In the genomic region with DNA sequence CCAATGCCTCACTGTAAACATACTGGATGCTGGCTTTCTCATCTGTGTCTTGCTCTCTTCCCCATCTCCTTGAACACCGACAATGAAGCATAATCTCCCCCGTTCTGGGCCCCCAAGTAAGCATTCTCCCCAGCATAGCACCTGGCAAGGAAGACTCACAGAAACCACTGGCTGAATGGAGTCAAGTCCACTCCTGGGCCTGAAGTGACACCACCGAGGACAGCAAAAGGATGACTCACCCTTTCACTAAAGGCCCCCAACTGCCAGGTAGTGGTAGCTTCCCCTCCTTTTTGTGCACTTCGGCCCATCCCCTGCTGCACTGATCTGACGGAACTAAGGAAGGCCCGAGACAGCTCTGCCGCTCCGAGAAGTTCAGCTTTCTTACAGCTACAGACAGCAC, we compare ENCODE assay signal across 14 cellular contexts. TPM values are rescaled to one million over a fixed set of nuclear protein-coding genes. Genes with fewer than 3 reads are reported as not detected.
DNase-seq lines count a peak whose midpoint lies in the region; ATAC-seq, FAIRE-seq and TF ChIP-seq lines count a peak whose summit lies in the region.
"Had no signal": no experiment of that assay in that cellular context is flagged by ENCODE, and none has a peak within 500 bp of the region (broad histone marks: within the 10 kb centered on the region; RNA-seq: fewer than 3 reads in every experiment).

No MANE protein-coding gene starts in this region.

- H3K27me3 ChIP-seq in CD4-positive, alpha-beta memory T cell (ENCODE audit: insufficient read depth, low read length), result no peaks in the 10 kb centered on the region
- H3K27me3 ChIP-seq in IMR-90 (ENCODE audit: control insufficient read depth, insufficient read depth, low read length), result no peaks in the 10 kb centered on the region
- H3K27me3 ChIP-seq: colonic mucosa, Peyer's patch had no signal

- H3K4me1 ChIP-seq in CD4-positive, alpha-beta memory T cell (ENCODE audit: insufficient read depth, low read length), result peaks cover 44% of the 10 kb centered on the region
- peaks cover 40% of the 10 kb centered on the region for H3K4me1 ChIP-seq in IMR-90 (ENCODE audit: control insufficient read depth, insufficient read depth, low read length)

- no peaks in the 10 kb centered on the region for H3K9me3 ChIP-seq in CD4-positive, alpha-beta memory T cell (ENCODE audit: control insufficient read depth in 1 of 2, low read length in 2 of 2)
- H3K9me3 ChIP-seq in IMR-90 (ENCODE audit: control insufficient read depth, insufficient read depth, low read length), result no peaks in the 10 kb centered on the region
- H3K9me3 ChIP-seq: colonic mucosa, Peyer's patch had no signal

- H3K4me3 Mint-ChIP-seq in CD4-positive, alpha-beta memory T cell, result peak overlapping the region in 1 of 8 donors; percentile 10
- H3K4me3 Mint-ChIP-seq in chondrocyte (ENCODE audit: unreplicated experiment) (no peak overlapping the region), nephron progenitor cell (peak overlapping the region; percentile 24)
- H3K4me3 Mint-ChIP-seq: activated T-cell treated with anti-CD3 and anti-CD28 coated beads, Interleukin-2, amount 50 U/mL, for 4 hours had no signal

- H3K36me3 Mint-ChIP-seq in CD4-positive, alpha-beta memory T cell, result peaks cover 8 to 22% of the 10 kb centered on the region in 2 donors
- H3K36me3 Mint-ChIP-seq in chondrocyte (ENCODE audit: low read depth) (peaks cover 6% of the 10 kb centered on the region), nephron progenitor cell (ENCODE audit: low read depth) (peaks cover 10% of the 10 kb centered on the region)

- no peak overlapping the region for H3K14ac ChIP-seq in IMR-90 (replicated peaks; ENCODE audit: low read depth, low read length)

- H4K8ac ChIP-seq in IMR-90 (ENCODE audit: low read depth in 2 of 2, low read length in 2 of 2), result no peak overlapping the region

- H3K79me1 ChIP-seq in IMR-90 (ENCODE audit: low read depth in 1 of 2, low read length in 2 of 2), result peaks cover 15 to 90% of the 10 kb centered on the region in 2 experiments

- no peak for TF ChIP-seq RAD21 in IMR-90 (IDR thresholded peaks at IDR 0.05; ENCODE audit: low read length)

- FAIRE-seq in GM19239 (lab: Jason Lieb, UNC), result no peak
- FAIRE-seq: frontal cortex had no signal

- H3K4me1 Mint-ChIP-seq in CD4-positive, alpha-beta memory T cell, result peaks cover 40 to 70% (median 54%) of the 10 kb centered on the region in 4 donors
- H3K4me1 Mint-ChIP-seq in chondrocyte (ENCODE audit: low read depth), result peaks cover 76% of the 10 kb centered on the region
- peaks cover 59% of the 10 kb centered on the region for H3K4me1 Mint-ChIP-seq in nephron progenitor cell

- H4K20me1 ChIP-seq in IMR-90 (ENCODE audit: insufficient read depth, low read length), result peaks cover 100% of the 10 kb centered on the region

- ATAC-seq in IMR-90 (ENCODE audit: low read depth) (no peak), HG03565 (IDR thresholded peaks at IDR 0.05; ENCODE audit: unreplicated experiment) (no peak)
- no peak for ATAC-seq in stimulated activated naive CD8-positive, alpha-beta T cell treated with anti-CD3 and anti-CD28 coated beads, Interleukin-15, Interleukin-2, amounts not matched to agents 100 U/mL and 50 U/mL, for 24 hours
- ATAC-seq: activated T-cell treated with anti-CD3 and anti-CD28 coated beads, Interleukin-2, amount 50 U/mL, for 4 hours had no signal

- peaks cover 10% of the 10 kb centered on the region for H3K36me3 ChIP-seq in CD4-positive, alpha-beta memory T cell (ENCODE audit: insufficient read depth, low read length)
- peaks cover 14% of the 10 kb centered on the region for H3K36me3 ChIP-seq in IMR-90 (ENCODE audit: control insufficient read depth, insufficient read depth, low read length)
- H3K36me3 ChIP-seq: colonic mucosa had no signal

- POLR2A ChIA-PET in CD4-positive, alpha-beta memory T cell (lab: Charles Lee; ENCODE audit: partially characterized antibody), result interaction anchor here (3.3 kb wide), 1 partner anchor 10 kb away, joined by 22 read pairs; a partner anchor contains a TSS
- POLR2A ChIA-PET in IMR-90 (lab: Charles Lee; ENCODE audit: unreplicated experiment), result no interaction called here

- H3K23ac ChIP-seq in IMR-90 (ENCODE audit: low read depth, low read length), result peak overlapping the region; percentile 68; the same call in 1 of the 2 replicates

- H3K56ac ChIP-seq in IMR-90 (ENCODE audit: extremely low read depth, insufficient read depth, low read length), result no peak overlapping the region

- dilution Hi-C loops in IMR-90 (cut with HindIII; ENCODE audit: low sequenced_read_pairs, unreplicated experiment), result no loop called here

- H3K9ac ChIP-seq in IMR-90 (ENCODE audit: low read depth, low read length), result no peak overlapping the region

- intact Hi-C loops in CD4-positive, alpha-beta memory T cell (cut with micrococcal nuclease), result no loop called here
- intact Hi-C loops in IMR-90 (cut with micrococcal nuclease), result no loop called here

- no TSS peak for BruUV-seq in IMR-90 (replicated peaks; lab: Mats Ljungman, UMichigan)

- H2BK120ac ChIP-seq in IMR-90 (ENCODE audit: low read depth, low read length), result no peak overlapping the region

- no peak for TF ChIP-seq POLR2A in IMR-90 (IDR thresholded peaks at IDR 0.05; ENCODE audit: low read depth, low read length)

- H3K9me1 ChIP-seq in IMR-90 (ENCODE audit: insufficient read depth, low read length), result peaks cover 56% of the 10 kb centered on the region

- in situ Hi-C loops in IMR-90 (cut with MboI; ENCODE audit: low sequenced_read_pairs), result no loop called here

- H3K27me3 Mint-ChIP-seq in CD4-positive, alpha-beta memory T cell, result no peaks in the 10 kb centered on the region
- H3K27me3 Mint-ChIP-seq in chondrocyte (ENCODE audit: low read depth) (no peaks in the 10 kb centered on the region), nephron progenitor cell (ENCODE audit: low read depth, poor library complexity) (no peaks in the 10 kb centered on the region)

- no peak overlapping the region for H3K27ac ChIP-seq in CD4-positive, alpha-beta memory T cell (ENCODE audit: low read depth, low read length)
- H3K27ac ChIP-seq in IMR-90 (ENCODE audit: insufficient read depth, low read length), result no peak overlapping the region
- H3K27ac ChIP-seq: colonic mucosa had no signal

- no peak overlapping the region for H2AK5ac ChIP-seq in IMR-90 (ENCODE audit: low read depth, low read length)

- H3K18ac ChIP-seq in IMR-90 (ENCODE audit: low read depth, low read length), result no peak overlapping the region

- H4K5ac ChIP-seq in IMR-90 (ENCODE audit: low read depth, low read length), result no peak overlapping the region

- no peak for DNase-seq in CD4-positive, alpha-beta memory T cell
- DNase-seq in IMR-90 (no peak), chondrocyte (ENCODE audit: low spot score) (peak; percentile 7), nephron progenitor cell (no peak), GM19239 (ENCODE audit: insufficient read length, low spot score) (no peak), GM20000 (ENCODE audit: low spot score) (no peak)
- DNase-seq in stimulated activated naive CD8-positive, alpha-beta T cell treated with anti-CD3 and anti-CD28 coated beads, Interleukin-15, Interleukin-2, amounts not matched to agents 100 U/mL and 50 U/mL, for 24 hours, result no peak
- DNase-seq: activated T-cell treated with anti-CD3 and anti-CD28 coated beads, Interleukin-2, amount 50 U/mL, for 4 hours; colonic mucosa; NCI-H2081 treated with DMSO at 0.1 percent for 48 hours; Peyer's patch; posterior cingulate gyrus had no signal

- H2BK5ac ChIP-seq in IMR-90 (ENCODE audit: low read depth, low read length, poor library complexity, severe bottlenecking), result no peak overlapping the region

- CTCF ChIA-PET in CD4-positive, alpha-beta memory T cell (lab: Charles Lee; ENCODE audit: partially characterized antibody), result interaction anchor here (0.9 to 9.0 kb wide), 3 partner anchors 9 to 25 kb away, joined by 3 to 87 read pairs (median 6); a partner anchor contains a TSS
- CTCF ChIA-PET in IMR-90 (lab: Yijun Ruan, JAX), result interaction anchor here (0.6 kb wide), 1 partner anchor 917 kb away, joined by 5 read pairs; no protein-coding TSS in a partner anchor

- H2AFZ ChIP-seq in IMR-90 (replicated peaks; ENCODE audit: low read length, poor library complexity), result no peak overlapping the region

- H4K91ac ChIP-seq in IMR-90 (ENCODE audit: insufficient read depth, low read depth, low read length), result no peak overlapping the region

- H2BK20ac ChIP-seq in IMR-90 (ENCODE audit: low read depth, low read length), result no peak overlapping the region

- no peak overlapping the region for H2AK9ac ChIP-seq in IMR-90 (replicated peaks; ENCODE audit: low read depth, low read length, poor library complexity)

- TF ChIP-seq CTCF in IMR-90 (conservative IDR thresholded peaks at IDR 0.05; ENCODE audit: low read depth, low read length) (no peak), chondrocyte (IDR thresholded peaks at IDR 0.05) (no peak), nephron progenitor cell (IDR thresholded peaks at IDR 0.05) (no peak), GM20000 (IDR thresholded peaks at IDR 0.05; ENCODE audit: extremely low read depth, missing control alignments) (no peak)

- no peak overlapping the region for H3K4ac ChIP-seq in IMR-90 (ENCODE audit: low read depth, low read length)

- peak overlapping the region in 6 of 7 donors; percentile 42 to 87 (median 56) for H3K27ac Mint-ChIP-seq in CD4-positive, alpha-beta memory T cell
- H3K27ac Mint-ChIP-seq in chondrocyte (ENCODE audit: unreplicated experiment) (peak overlapping the region; percentile 33), nephron progenitor cell (peak overlapping the region; percentile 50)

- no peak overlapping the region for H3K4me3 ChIP-seq in CD4-positive, alpha-beta memory T cell (ENCODE audit: low read length in 2 of 2)
- no peak overlapping the region for H3K4me3 ChIP-seq in IMR-90 (ENCODE audit: insufficient read depth, low read depth, low read length)
- H3K4me3 ChIP-seq: colonic mucosa had no signal

- no peaks in the 10 kb centered on the region for H3K9me3 Mint-ChIP-seq in CD4-positive, alpha-beta memory T cell
- H3K9me3 Mint-ChIP-seq in chondrocyte (ENCODE audit: low read depth) (no peaks in the 10 kb centered on the region), nephron progenitor cell (no peaks in the 10 kb centered on the region)
- H3K9me3 Mint-ChIP-seq: activated T-cell treated with anti-CD3 and anti-CD28 coated beads, Interleukin-2, amount 50 U/mL, for 4 hours had no signal

- 66% methylated on average over 2 of the region's 8 CpGs; no CpG with 5 or more reads in 1 of the 2 experiments for WGBS in IMR-90 (ENCODE audit: extremely low coverage in 2 of 2, insufficient read length in 1 of 2), 2 experiments

- no peak overlapping the region for H2BK15ac ChIP-seq in IMR-90 (ENCODE audit: low read depth, low read length)

- no peak overlapping the region for H3K4me2 ChIP-seq in IMR-90 (ENCODE audit: low read depth, low read length)

RNA-seq across cellular contexts. Expression of a gene that starts 9.4 kb away (rescaled TPM):
- total RNA-seq in CD4-positive, alpha-beta memory T cell, result 10 to 100 TPM; 45.1 to 46.4 TPM
- 100 to 1,000 TPM; 100 to 103 TPM for polyA plus RNA-seq in CD4-positive, alpha-beta memory T cell
- total RNA-seq in IMR-90 (2012; rRNA removed) (365 and 423 TPM in 2 replicates), chondrocyte (138 to 173 TPM (median 143 TPM) in 3 replicates)
- 242 and 289 TPM in 2 replicates for polyA plus RNA-seq in IMR-90 (2012; rRNA removed)
- 103 and 148 TPM in 2 replicates for polyA plus RNA-seq in IMR-90 (2012; cell fraction: cytosol; rRNA removed)
- polyA plus RNA-seq in IMR-90 (2012; cell fraction: nucleus; rRNA removed; ENCODE audit: low replicate concordance), result 46.1 and 144 TPM in 2 replicates

RNA-seq across cellular contexts. Expression of a gene that starts 26.9 kb away (rescaled TPM):
- total RNA-seq in CD4-positive, alpha-beta memory T cell, result 10 to 100 TPM; 13.3 to 16.0 TPM
- polyA plus RNA-seq in CD4-positive, alpha-beta memory T cell, result 10 to 100 TPM; 28.5 to 28.8 TPM
- total RNA-seq in IMR-90 (2012; rRNA removed) (35.1 and 54.2 TPM in 2 replicates), chondrocyte (41.7 to 63.7 TPM (median 44.4 TPM) in 3 replicates)
- polyA plus RNA-seq in IMR-90 (2012; rRNA removed), result 64.5 and 73.5 TPM in 2 replicates
- polyA plus RNA-seq in IMR-90 (2012; cell fraction: cytosol; rRNA removed), result 35.0 and 205 TPM in 2 replicates
- 37.9 and 38.3 TPM in 2 replicates for polyA plus RNA-seq in IMR-90 (2012; cell fraction: nucleus; rRNA removed; ENCODE audit: low replicate concordance)
